15 cellular contexts compared by ENCODE assay signal in genomic region chr6:36627141-36627540, GRCh38. TPM values are rescaled to one million over a fixed set of nuclear protein-coding genes. Genes with fewer than 3 reads are reported as not detected.
A peak's percentile ranks its signal among the peaks of the same experiment; 100 is the strongest.
DNase-seq lines count a peak whose midpoint lies in the region; ATAC-seq and TF ChIP-seq lines count a peak whose summit lies in the region.
"Had no signal": no experiment of that assay in that cellular context is flagged by ENCODE, and none has a peak within 500 bp of the region (broad histone marks: within the 10 kb centered on the region; RNA-seq: fewer than 3 reads in every experiment).

No MANE protein-coding gene starts in this region.

- TF ChIP-seq POLR2A in heart left ventricle (IDR thresholded peaks at IDR 0.05) (no peak), upper lobe of left lung (IDR thresholded peaks at IDR 0.05) (no peak)

- H3K36me3 ChIP-seq in heart left ventricle (no peaks in the 10 kb centered on the region), upper lobe of left lung (no peaks in the 10 kb centered on the region)

- no peak for ATAC-seq in heart left ventricle
- no peak for ATAC-seq in left cardiac atrium
- no peak for ATAC-seq in sciatic nerve
- no peak for ATAC-seq in upper lobe of left lung (ENCODE audit: low FRiP score in 2 of 2)
- ATAC-seq: PC-3 had no signal

- intact Hi-C loops in heart left ventricle (cut with DNase I), result loop anchor here in 7 of 10 donors (2.0 to 10.0 kb wide), 7 partner anchors 50 to 348 kb away; partner anchors contain the start of gene CDKN1A (in 2 of the 7)
- intact Hi-C loops in left cardiac atrium (cut with DNase I), result loop anchor here in 1 of 2 donors (10.0 kb wide), 1 partner anchor 128 kb away; no protein-coding TSS in a partner anchor
- intact Hi-C loops in sciatic nerve (cut with DNase I), result no loop called here

- H3K4me1 ChIP-seq in heart left ventricle, result peaks cover 0 to 71% (median 32%) of the 10 kb centered on the region in 12 donors
- peaks cover 40 to 53% (median 44%) of the 10 kb centered on the region in 4 donors for H3K4me1 ChIP-seq in upper lobe of left lung

- WGBS in heart left ventricle, 4 donors, result 95 to 100% (median 99%) methylated on average over 5 of the region's 5 CpGs
- WGBS in upper lobe of left lung, 2 donors, result 95 to 100% methylated on average over 5 of the region's 5 CpGs

- H3K4me3 ChIP-seq in heart left ventricle (no peak overlapping the region), upper lobe of left lung (no peak overlapping the region)

- DNase-seq in heart left ventricle (peak in 1 of 5 donors; percentile 20), left cardiac atrium (no peak), islet precursor cell (peak; percentile 43), sciatic nerve (ENCODE audit: low spot score) (peak; percentile 30), upper lobe of left lung (no peak), NCI-H510A treated with DMSO at 0.1 percent for 48 hours (lab: John Stamatoyannopoulos, UW) (no peak), nucleus accumbens (lab: John Stamatoyannopoulos, UW) (no peak)
- no peak for DNase-seq in stimulated activated CD4-positive, alpha-beta T cell treated with anti-CD3 and anti-CD28 coated beads, Interleukin-2, amount 100 ng/mL, for 24 hours
- DNase-seq: activated CD4-positive, CD25-positive, alpha-beta regulatory T cell treated with anti-CD3 and anti-CD28 coated beads, Interleukin-2, amount 50 U/mL, for 72 hours; effector CD4-positive, alpha-beta T cell; immature natural killer cell; NCI-H1436 treated with DMSO at 0.1 percent for 48 hours; NCI-H774; PC-3; retina had no signal

- no peaks in the 10 kb centered on the region for H3K27me3 ChIP-seq in heart left ventricle
- no peaks in the 10 kb centered on the region for H3K27me3 ChIP-seq in upper lobe of left lung

- TF ChIP-seq CTCF in heart left ventricle (IDR thresholded peaks at IDR 0.05) (no peak), upper lobe of left lung (IDR thresholded peaks at IDR 0.05) (no peak)

- no peaks in the 10 kb centered on the region for H3K9me3 ChIP-seq in heart left ventricle
- no peaks in the 10 kb centered on the region for H3K9me3 ChIP-seq in upper lobe of left lung

- TF ChIP-seq EP300 in upper lobe of left lung (IDR thresholded peaks at IDR 0.05), result no peak

- H3K27ac ChIP-seq in heart left ventricle (peak overlapping the region in 8 of 12 donors; percentile 48 to 84 (median 70)), upper lobe of left lung (peak overlapping the region; percentile 36 to 80 (median 69))

RNA-seq across cellular contexts. Expression of gene SRSF3, which starts 33.0 kb away (rescaled TPM):
- total RNA-seq in heart left ventricle, result 100 to 1,000 TPM in 6 of 9 donors, 10 to 100 TPM in 3; 43.2 to 162 (median 111) TPM
- 100 to 1,000 TPM in 1 of 2 donors, 10 to 100 TPM in 1; 69.1 to 215 TPM for polyA plus RNA-seq in heart left ventricle
- 100 to 1,000 TPM; 128 to 201 TPM for total RNA-seq in left cardiac atrium
- total RNA-seq in sciatic nerve, result 218 TPM
- 100 to 1,000 TPM in 5 of 6 donors, 10 to 100 TPM in 1; 61.5 to 220 (median 167) TPM for total RNA-seq in upper lobe of left lung

RNA-seq across cellular contexts. Expression of gene CDKN1A, which starts 51.4 kb away (rescaled TPM):
- 100 to 1,000 TPM in 4 of 9 donors, 10 to 100 TPM in 5; 27.5 to 164 (median 99.8) TPM for total RNA-seq in heart left ventricle
- 100 to 1,000 TPM in 1 of 2 donors, 10 to 100 TPM in 1; 36.2 to 658 TPM for polyA plus RNA-seq in heart left ventricle
- 10 to 100 TPM; 31.5 to 83.0 TPM for total RNA-seq in left cardiac atrium
- total RNA-seq in sciatic nerve, result 142 TPM
- total RNA-seq in upper lobe of left lung, result 100 to 1,000 TPM in 4 of 6 donors, 10 to 100 TPM in 2; 61.8 to 186 (median 127) TPM

Comparison
In these comparisons a context has a peak if more than half of its experiments do, and no peak if none do; other contexts are left out.
1. DNase-seq: peak in islet precursor cell (single experiment) and sciatic nerve (single experiment); none in left cardiac atrium (single experiment), upper lobe of left lung (0 of 2), NCI-H510A treated with DMSO at 0.1 percent for 48 hours (single experiment), stimulated activated CD4-positive, alpha-beta T cell treated with anti-CD3 and anti-CD28 coated beads, Interleukin-2, amount 100 ng/mL, for 24 hours (0 of 2) and nucleus accumbens (0 of 56).